8 cellular contexts compared by ENCODE assay signal in the genomic region with DNA sequence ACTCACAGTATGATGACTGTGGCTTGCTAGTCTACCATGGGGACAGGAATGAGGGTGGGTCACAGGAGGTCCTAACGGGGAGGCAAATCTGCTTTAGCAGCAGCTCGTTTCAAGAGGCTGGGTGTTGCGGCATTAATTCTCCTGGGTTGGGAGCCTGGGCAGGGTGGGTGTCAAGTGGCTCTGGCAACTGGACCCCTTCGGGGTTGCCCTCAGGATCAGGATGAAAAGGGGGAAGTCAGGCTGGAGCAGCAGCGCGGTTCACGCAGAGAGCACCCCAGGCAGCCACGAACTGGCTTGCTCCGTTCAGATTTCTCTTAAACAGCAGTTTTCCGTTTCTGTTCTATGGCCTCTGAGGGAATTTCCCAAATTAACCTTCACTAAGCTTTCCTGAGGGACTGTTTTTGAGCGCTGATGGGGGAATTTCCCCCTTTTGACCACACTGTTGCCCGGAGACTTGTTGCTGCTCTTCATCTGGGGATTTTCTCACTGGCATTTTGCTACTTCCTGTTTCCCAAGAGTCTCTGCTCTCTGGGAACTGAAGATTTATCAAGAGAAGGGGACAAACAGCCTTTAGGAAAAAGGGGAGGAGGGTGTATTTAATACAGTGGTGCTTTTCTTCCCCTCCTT. TPM values are rescaled to one million over a fixed set of nuclear protein-coding genes. Genes with fewer than 3 reads are reported as not detected.
DNase-seq lines count a peak whose midpoint lies in the region; ATAC-seq, FAIRE-seq and TF ChIP-seq lines count a peak whose summit lies in the region.

No MANE protein-coding gene starts in this region.

- no peaks in the 10 kb centered on the region for H3K9me1 ChIP-seq in K562 (ENCODE audit: control insufficient read depth, insufficient read depth, low read length)
- H3K9me1 ChIP-seq in keratinocyte (ENCODE audit: control insufficient read depth, extremely low read depth, insufficient read depth, low read length), result peaks cover 2% of the 10 kb centered on the region

- H3K9me3 ChIP-seq in K562 (replicated peaks; ENCODE audit: control insufficient read depth, insufficient read depth, low read depth, low read length) (no peaks in the 10 kb centered on the region), keratinocyte (ENCODE audit: control insufficient read depth, low read depth, low read length) (no peaks in the 10 kb centered on the region)

- H3K4me2 ChIP-seq in K562 (ENCODE audit: insufficient read depth, low read length) (no peak overlapping the region), keratinocyte (ENCODE audit: control insufficient read depth, extremely low read depth, insufficient read depth, low read depth, low read length) (peak overlapping the region; percentile 80)

- H3K36me3 ChIP-seq in K562 (ENCODE audit: control insufficient read depth, insufficient read depth, low read length), result no peaks in the 10 kb centered on the region
- H3K36me3 ChIP-seq in keratinocyte (ENCODE audit: control insufficient read depth in 2 of 2, extremely low read depth in 1 of 2, insufficient read depth in 2 of 2, low read length in 2 of 2), result no peaks in the 10 kb centered on the region

- dilution Hi-C loops in keratinocyte (cut with MboI; ENCODE audit: extremely low pct_ligation_motif_present, low sequenced_read_pairs), result no loop called here

- H4K20me1 ChIP-seq in K562 (replicated peaks; ENCODE audit: control insufficient read depth, insufficient read depth, low read length), result no peaks in the 10 kb centered on the region
- H4K20me1 ChIP-seq in keratinocyte (ENCODE audit: control insufficient read depth, extremely low read depth, insufficient read depth, low read length), result no peaks in the 10 kb centered on the region

- CTCF ChIA-PET in K562 (lab: Yijun Ruan, JAX; ENCODE audit: low intra/inter-chr PET ratio), result no interaction called here

- in situ Hi-C loops in K562 (cut with MboI), result no loop called here

- H3K4me3 ChIP-seq in K562 (no peak overlapping the region), keratinocyte (ENCODE audit: control insufficient read depth in 2 of 3, extremely low read depth in 1 of 3, insufficient read depth in 2 of 3, low read depth in 1 of 3, low read length in 3 of 3) (peak overlapping the region in 1 of 3 experiments; percentile 44)

- ATAC-seq in GM18861 (IDR thresholded peaks at IDR 0.05; ENCODE audit: unreplicated experiment), result peak; percentile 64
- peak; percentile 70 for ATAC-seq in HG02840 (IDR thresholded peaks at IDR 0.05; ENCODE audit: low FRiP score, unreplicated experiment)
- no peak for ATAC-seq in K562

- H3K4me1 ChIP-seq in K562 (replicated peaks in 1 of 2; ENCODE audit: control insufficient read depth in 2 of 2, insufficient read depth in 2 of 2, low read length in 2 of 2) (no peaks in the 10 kb centered on the region; a peak in 1 of 5 replicates), keratinocyte (ENCODE audit: control insufficient read depth, extremely low read depth, insufficient read depth, low read length) (peaks cover 21% of the 10 kb centered on the region)

- BruUV-seq in K562 (replicated peaks; lab: Mats Ljungman, UMichigan), result no TSS peak

- H3K27ac ChIP-seq in K562 (ENCODE audit: extremely low read depth, low read depth, low read length), result no peak overlapping the region
- peak overlapping the region; percentile 75 for H3K27ac ChIP-seq in keratinocyte (ENCODE audit: control insufficient read depth, insufficient read depth, low read length)

- peak; percentile 11 for FAIRE-seq in K562 (lab: Jason Lieb, UNC)
- FAIRE-seq in keratinocyte (lab: Jason Lieb, UNC), result no peak

- WGBS in K562 (ENCODE audit: insufficient coverage, low coverage, missing lambda C conversion rate), result 71% methylated on average over 11 of the region's 12 CpGs

- no peak for TF ChIP-seq RAD21 in K562 (CRISPR knock-in tag; conservative IDR thresholded peaks at IDR 0.05 in 1 of 2, IDR thresholded peaks at IDR 0.05 in 1 of 2)

- TF ChIP-seq EP300 in K562 (IDR thresholded peaks at IDR 0.05; ENCODE audit: low read length), result no peak

- peak overlapping the region; percentile 82 for H2AFZ ChIP-seq in K562 (ENCODE audit: low read depth, low read length)
- H2AFZ ChIP-seq in keratinocyte (ENCODE audit: control insufficient read depth, low read length), result peak overlapping the region; percentile 96

- no peak for TF ChIP-seq POLR2A in K562 (conservative IDR thresholded peaks at IDR 0.05)

- TF ChIP-seq CTCF in K562 (IDR thresholded peaks at IDR 0.05 in 2 of 3, conservative IDR thresholded peaks at IDR 0.05 in 1 of 3; ENCODE audit: insufficient read depth in 2 of 3, low read depth in 1 of 3, low read length in 3 of 3) (no peak), keratinocyte (optimal IDR thresholded peaks at IDR 0.05 in 1 of 3, IDR thresholded peaks at IDR 0.05 in 1 of 3, conservative IDR thresholded peaks at IDR 0.05 in 1 of 3; ENCODE audit: extremely low read depth in 1 of 3, insufficient read depth in 2 of 3, low read length in 3 of 3) (no peak)

- no peaks in the 10 kb centered on the region for H3K27me3 ChIP-seq in K562 (ENCODE audit: control insufficient read depth in 2 of 2, insufficient read depth in 2 of 2, low read length in 2 of 2)
- H3K27me3 ChIP-seq in keratinocyte (ENCODE audit: control insufficient read depth, extremely low read depth, insufficient read depth, low read length), result no peaks in the 10 kb centered on the region

- H3K9ac ChIP-seq in K562 (ENCODE audit: insufficient read depth in 1 of 2, low read depth in 2 of 2, low read length in 2 of 2) (no peak overlapping the region), keratinocyte (ENCODE audit: control insufficient read depth, extremely low read depth, insufficient read depth, low read length) (peak overlapping the region; percentile 76)

- no peaks in the 10 kb centered on the region for H3K79me2 ChIP-seq in K562 (ENCODE audit: control insufficient read depth, insufficient read depth, low read length)
- no peaks in the 10 kb centered on the region for H3K79me2 ChIP-seq in keratinocyte (ENCODE audit: control insufficient read depth, insufficient read depth, low read length)

- POLR2A ChIA-PET in K562 (lab: Yijun Ruan, JAX), result interaction anchor here (0.6 to 2.5 kb wide), 5 partner anchors 8 to 24 kb away, joined by 3 to 7 read pairs (median 4); no protein-coding TSS in a partner anchor

- DNase-seq in RPMI8226 (peak; percentile 56), K562 (ENCODE audit: extremely low read depth in 1 of 4, low spot score in 3 of 4) (no peak), keratinocyte (ENCODE audit: low read depth, low spot score) (no peak), NCI-H748 (lab: John Stamatoyannopoulos, UW; ENCODE audit: unreplicated experiment) (no peak), NCI-H128 (lab: John Stamatoyannopoulos, UW; ENCODE audit: unreplicated experiment) (no peak)
- DNase-seq in stimulated activated CD4-positive, alpha-beta T cell treated with anti-CD3 and anti-CD28 coated beads, Interleukin-12 subunit alpha, Interleukin-12 subunit beta, amount 100 ng/mL, for 48 hours (ENCODE audit: low read depth in 2 of 3, low spot score in 1 of 3), result peak in 2 of 3 donors; percentile 25 to 34

- intact Hi-C loops in K562 (cut with micrococcal nuclease), result no loop called here

TF ChIP-seq in K562, 482 proteins besides CTCF, POLR2A, EP300 and RAD21 (continues in another document):
- no peak for TF ChIP-seq ETV1 (tag; conservative IDR thresholded peaks at IDR 0.05; ENCODE audit: low read depth)

RNA-seq across cellular contexts. Expression of gene PELI1, which starts 59.9 kb away (rescaled TPM):
- 3.4 and 10.9 TPM in 2 replicates for total RNA-seq in K562 (2011; cell fraction: chromatin; rRNA removed; ENCODE audit: low replicate concordance)
- total RNA-seq in K562 (2011; cell fraction: nucleolus; rRNA removed), result 4.5 TPM in 2 replicates
- 5.6 and 9.8 TPM in 2 replicates for total RNA-seq in K562 (2011; cell fraction: nucleoplasm; rRNA removed)
- total RNA-seq in K562 (2014; rRNA removed) (11.6 and 12.9 TPM in 2 replicates), K562 (2014; rRNA removed; fragmentation: Illumina TruSeq; extraction: Trizol) (12.1 and 13.1 TPM in 2 replicates), K562 (2015; rRNA removed; fragmentation: Illumina TruSeq; extraction: Trizol) (7.5 and 7.7 TPM in 2 replicates), K562 (2021) (15.7 and 19.2 TPM in 2 replicates)
- polyA plus RNA-seq in K562 (2011; rRNA removed) (16.0 and 16.6 TPM in 2 replicates), K562 (2014; fragmentation: Illumina TruSeq; extraction: Trizol) (10.8 and 12.5 TPM in 2 replicates), K562 (2014; fragmentation: Nextera tagmentation; extraction: Ambion mirVana) (1 to 10 TPM; 3.3 to 3.9 TPM), K562 (2014; rRNA removed) (9.2 and 12.5 TPM in 2 replicates), keratinocyte (14.1 to 21.2 TPM (median 17.0 TPM) in 3 replicates)
- polyA plus RNA-seq in K562 (2011; cell fraction: cytosol; rRNA removed), result 7.9 and 9.6 TPM in 2 replicates
- 5.6 and 9.5 TPM in 2 replicates for polyA plus RNA-seq in K562 (2011; cell fraction: nucleus; rRNA removed)
- 7.5 and 9.0 TPM in 2 replicates for polyA plus RNA-seq in K562 (2012)
- 22.7 and 28.5 TPM in 2 replicates for polyA minus RNA-seq in K562 (2011; rRNA and poly(A)+ RNA removed)
- polyA minus RNA-seq in K562 (2011; cell fraction: cytosol; rRNA and poly(A)+ RNA removed), result 9.3 and 11.4 TPM in 2 replicates
- 14.3 and 21.9 TPM in 2 replicates for polyA minus RNA-seq in K562 (2011; cell fraction: nucleus; rRNA and poly(A)+ RNA removed)
- 24.6 TPM for polyA plus RNA-seq in keratinocyte (2011; ENCODE audit: low read depth)
- 11.1 and 18.0 TPM in 2 replicates for polyA plus RNA-seq in keratinocyte (2011; cell fraction: cytosol; rRNA removed)
- polyA plus RNA-seq in keratinocyte (2011; cell fraction: nucleus; rRNA removed), result 18.2 and 22.7 TPM in 2 replicates
- polyA plus RNA-seq in keratinocyte (2012; ENCODE audit: low replicate concordance), result 10.1 and 30.1 TPM in 2 replicates
- 3.6 to 21.1 TPM (median 13.4 TPM) in 3 replicates for polyA minus RNA-seq in keratinocyte
- polyA minus RNA-seq in keratinocyte (2011; cell fraction: cytosol; rRNA and poly(A)+ RNA removed), result 21.7 TPM
- polyA minus RNA-seq in keratinocyte (2011; cell fraction: nucleus; rRNA and poly(A)+ RNA removed), result 16.0 and 24.6 TPM in 2 replicates

Comparison
In these comparisons a context has a peak if more than half of its experiments do, and no peak if none do; other contexts are left out.
1. DNase-seq: peak in RPMI8226 (single experiment) and stimulated activated CD4-positive, alpha-beta T cell treated with anti-CD3 and anti-CD28 coated beads, Interleukin-12 subunit alpha, Interleukin-12 subunit beta, amount 100 ng/mL, for 48 hours (2 of 3); none in K562 (0 of 4), keratinocyte (single experiment), NCI-H748 (single experiment) and NCI-H128 (single experiment).